9 cellular contexts compared by ENCODE assay signal in genomic region chr4:147821555-147821954, GRCh38.
A peak's percentile ranks its signal among the peaks of the same experiment; 100 is the strongest.
DNase-seq lines count a peak whose midpoint lies in the region; ATAC-seq and TF ChIP-seq lines count a peak whose summit lies in the region.
"Had no signal": no experiment of that assay in that cellular context is flagged by ENCODE, and none has a peak within 500 bp of the region (broad histone marks: within the 10 kb centered on the region; RNA-seq: fewer than 3 reads in every experiment).

No MANE protein-coding gene starts in this region.

- DNase-seq in chondrocyte (ENCODE audit: low spot score) (no peak), SKM-1 (lab: John Stamatoyannopoulos, UW; ENCODE audit: unreplicated experiment) (no peak), NCI-H1105 (lab: John Stamatoyannopoulos, UW) (no peak), NCI-H748 (lab: John Stamatoyannopoulos, UW; ENCODE audit: unreplicated experiment) (no peak)
- DNase-seq in effector CD4-positive, alpha-beta T cell, result no peak
- DNase-seq: activated CD4-positive, alpha-beta T cell treated with anti-CD3 and anti-CD28 coated beads for 4 hours had no signal

- H3K36me3 ChIP-seq in skeletal muscle tissue (ENCODE audit: control insufficient read depth in 3 of 3, insufficient read depth in 3 of 3, low read length in 3 of 3), result peaks cover 0 to 6% (median 4%) of the 10 kb centered on the region in 3 donors

- H3K4me1 ChIP-seq in skeletal muscle tissue (ENCODE audit: control insufficient read depth in 3 of 3, insufficient read depth in 3 of 3, low read length in 3 of 3), result peaks cover 43 to 67% (median 44%) of the 10 kb centered on the region in 3 donors

- no peak overlapping the region for H3K4me3 ChIP-seq in skeletal muscle tissue (ENCODE audit: low read length in 3 of 3)

- H3K9ac ChIP-seq in skeletal muscle tissue (ENCODE audit: low read depth in 1 of 3, low read length in 3 of 3), result no peak overlapping the region

- peak overlapping the region; percentile 10 for H3K27ac Mint-ChIP-seq in chondrocyte (ENCODE audit: unreplicated experiment)

- no peaks in the 10 kb centered on the region for H3K27me3 ChIP-seq in skeletal muscle tissue (ENCODE audit: control insufficient read depth in 3 of 3, insufficient read depth in 3 of 3, low read length in 3 of 3)

- H3K4me3 Mint-ChIP-seq in chondrocyte (ENCODE audit: unreplicated experiment), result no peak overlapping the region

- H3K27me3 Mint-ChIP-seq in chondrocyte (ENCODE audit: low read depth), result no peaks in the 10 kb centered on the region

- peaks cover 21% of the 10 kb centered on the region for H3K36me3 Mint-ChIP-seq in chondrocyte (ENCODE audit: low read depth)

- H3K4me1 Mint-ChIP-seq in chondrocyte (ENCODE audit: low read depth), result peaks cover 80% of the 10 kb centered on the region

- H3K9me3 ChIP-seq in skeletal muscle tissue (ENCODE audit: control insufficient read depth in 3 of 3, low read length in 3 of 3), result no peaks in the 10 kb centered on the region

- H3K27ac ChIP-seq in skeletal muscle tissue (ENCODE audit: low read depth, low read length), result peak overlapping the region; percentile 48

- no peak for TF ChIP-seq CTCF in chondrocyte (IDR thresholded peaks at IDR 0.05)

- H3K9me3 Mint-ChIP-seq in chondrocyte (ENCODE audit: low read depth), result no peaks in the 10 kb centered on the region

- ATAC-seq in GM19397 (IDR thresholded peaks at IDR 0.05; ENCODE audit: unreplicated experiment) (peak; percentile 41), HG02981 (IDR thresholded peaks at IDR 0.05; ENCODE audit: unreplicated experiment) (peak; percentile 78)
